Comparison of ENCODE assay signal across 10 cellular contexts in genomic region chr20:57682184-57683038, GRCh38.
A peak's percentile ranks its signal among the peaks of the same experiment; 100 is the strongest.
DNase-seq lines count a peak whose midpoint lies in the region; ATAC-seq and TF ChIP-seq lines count a peak whose summit lies in the region.
"Had no signal": no experiment of that assay in that cellular context is flagged by ENCODE, and none has a peak within 500 bp of the region (broad histone marks: within the 10 kb centered on the region; RNA-seq: fewer than 3 reads in every experiment).

No MANE protein-coding gene starts in this region.

- no peaks in the 10 kb centered on the region for H3K9me3 Mint-ChIP-seq in nephron
- H3K9me3 Mint-ChIP-seq: naive thymus-derived CD4-positive, alpha-beta T cell had no signal

- TF ChIP-seq POLR2A in GM18505 (IDR thresholded peaks at IDR 0.05; ENCODE audit: borderline replicate concordance, extremely low read depth, insufficient read depth, insufficient read length), result no peak

- DNase-seq in NCI-H526 treated with DMSO at 0.1 percent for 48 hours (lab: John Stamatoyannopoulos, UW) (peak; percentile 92), NCI-H446 treated with DMSO at 0.1 percent for 48 hours (lab: John Stamatoyannopoulos, UW) (no peak), MV-4-11 (lab: John Stamatoyannopoulos, UW) (no peak), NCI-H510A (lab: John Stamatoyannopoulos, UW) (no peak), NCI-H69 (lab: John Stamatoyannopoulos, UW) (no peak)
- DNase-seq: activated gamma-delta T cell treated with Interleukin-2 at 50 U/mL for 16 hours; naive thymus-derived CD4-positive, alpha-beta T cell had no signal

- no peak for TF ChIP-seq CTCF in nephron (IDR thresholded peaks at IDR 0.05; ENCODE audit: unreplicated experiment in 3 of 3)

- peak overlapping the region; percentile 85 to 98 (median 93) for H3K27ac Mint-ChIP-seq in nephron

- ATAC-seq in GM18505 (IDR thresholded peaks at IDR 0.05; ENCODE audit: unreplicated experiment) (peak; percentile 43), GM21576 (IDR thresholded peaks at IDR 0.05; ENCODE audit: unreplicated experiment) (peak; percentile 33)

- H3K27me3 Mint-ChIP-seq in nephron (ENCODE audit: low read depth), result peaks cover 6% of the 10 kb centered on the region

- peak overlapping the region; percentile 56 to 68 (median 58) for H3K4me3 Mint-ChIP-seq in nephron

- H3K36me3 Mint-ChIP-seq in nephron (ENCODE audit: low read depth), result peaks cover 6% of the 10 kb centered on the region

- peaks cover 97% of the 10 kb centered on the region for H3K4me1 Mint-ChIP-seq in nephron
